9 cellular contexts compared by ENCODE assay signal in genomic region chr20:43942661-43943285, GRCh38. TPM values are rescaled to one million over a fixed set of nuclear protein-coding genes. Genes with fewer than 3 reads are reported as not detected.
DNase-seq lines count a peak whose midpoint lies in the region; ATAC-seq, FAIRE-seq and TF ChIP-seq lines count a peak whose summit lies in the region.
"Had no signal": no experiment of that assay in that cellular context is flagged by ENCODE, and none has a peak within 500 bp of the region (broad histone marks: within the 10 kb centered on the region; RNA-seq: fewer than 3 reads in every experiment).

No MANE protein-coding gene starts in this region.

- H3K36me3 ChIP-seq in SK-N-MC (ENCODE audit: insufficient read depth, low read length): no peaks in the 10 kb centered on the region
- H3K36me3 ChIP-seq in esophagus squamous epithelium: no peaks in the 10 kb centered on the region
- H3K36me3 ChIP-seq in upper lobe of left lung: no peaks in the 10 kb centered on the region

- ATAC-seq in HG03196 (IDR thresholded peaks at IDR 0.05; ENCODE audit: unreplicated experiment) (peak; percentile 71), upper lobe of left lung (ENCODE audit: low FRiP score in 2 of 2) (peak in 1 of 2 donors; percentile 54), HG02759 (IDR thresholded peaks at IDR 0.05; ENCODE audit: unreplicated experiment) (no peak)

- 13 to 23% methylated on average over 5 to 8 of the region's 9 CpGs for WGBS in esophagus squamous epithelium, 2 donors
- 39 to 58% methylated on average over 5 to 9 of the region's 9 CpGs for WGBS in upper lobe of left lung, 2 donors

- DNase-seq in AG08395 (ENCODE audit: low spot score) (peak; percentile 75), GM12891 (ENCODE audit: insufficient read length, low spot score) (no peak), SK-N-MC (ENCODE audit: low read depth, low spot score) (no peak), esophagus squamous epithelium (lab: John Stamatoyannopoulos, UW) (no peak), upper lobe of left lung (no peak), DMS 273 treated with DMSO at 0.1 percent for 48 hours (lab: John Stamatoyannopoulos, UW) (no peak)

- no peak overlapping the region for H3K9ac ChIP-seq in SK-N-MC (ENCODE audit: insufficient read length)

- TF ChIP-seq EP300 in upper lobe of left lung (IDR thresholded peaks at IDR 0.05): no peak

- H3K27me3 ChIP-seq in esophagus squamous epithelium: peaks cover 0 to 49% (median 0%) of the 10 kb centered on the region in 4 donors
- H3K27me3 ChIP-seq in upper lobe of left lung: no peaks in the 10 kb centered on the region

- peak overlapping the region; percentile 73 for H3K27ac ChIP-seq in SK-N-MC
- peak overlapping the region; percentile 21 to 83 (median 59) for H3K27ac ChIP-seq in esophagus squamous epithelium
- H3K27ac ChIP-seq in upper lobe of left lung: peak overlapping the region; percentile 47 to 78 (median 66)

- H3K4me1 ChIP-seq in esophagus squamous epithelium: peaks cover 43 to 91% (median 60%) of the 10 kb centered on the region in 3 donors
- H3K4me1 ChIP-seq in upper lobe of left lung: peaks cover 48 to 60% (median 57%) of the 10 kb centered on the region in 4 donors

- no peak for TF ChIP-seq POLR2A in GM12891 (IDR thresholded peaks at IDR 0.05; ENCODE audit: low read depth, low read length)
- no peak for TF ChIP-seq POLR2A in esophagus squamous epithelium (IDR thresholded peaks at IDR 0.05)
- no peak for TF ChIP-seq POLR2A in upper lobe of left lung (IDR thresholded peaks at IDR 0.05)

- intact Hi-C loops in esophagus squamous epithelium (cut with DNase I): no loop called here

- no peak for TF ChIP-seq CTCF in esophagus squamous epithelium (IDR thresholded peaks at IDR 0.05)
- TF ChIP-seq CTCF in upper lobe of left lung (IDR thresholded peaks at IDR 0.05): no peak

- no peaks in the 10 kb centered on the region for H3K9me3 ChIP-seq in SK-N-MC (ENCODE audit: low read depth, low read length)
- no peaks in the 10 kb centered on the region for H3K9me3 ChIP-seq in esophagus squamous epithelium
- H3K9me3 ChIP-seq in upper lobe of left lung: no peaks in the 10 kb centered on the region

- peak; percentile 66 for FAIRE-seq in GM12891 (lab: Jason Lieb, UNC)
- FAIRE-seq: islet of Langerhans had no signal

- H3K4me3 ChIP-seq in SK-N-MC (no peak overlapping the region), esophagus squamous epithelium (peak overlapping the region in 1 of 4 donors; percentile 18), upper lobe of left lung (no peak overlapping the region)

TF ChIP-seq in GM12891, 5 proteins besides CTCF, POLR2A, EP300 and RAD21:
- TF ChIP-seq TAF1 (IDR thresholded peaks at IDR 0.05; ENCODE audit: low read depth, low read length) (no peak), PAX5 (IDR thresholded peaks at IDR 0.05; ENCODE audit: insufficient read depth, low read length, severe bottlenecking) (no peak), SPI1 (IDR thresholded peaks at IDR 0.05; ENCODE audit: low read depth, low read length) (no peak), POLR2AphosphoS5 (IDR thresholded peaks at IDR 0.05; ENCODE audit: low read depth, low read length) (no peak), POU2F2 (IDR thresholded peaks at IDR 0.05; ENCODE audit: low read depth, low read length) (no peak)

RNA-seq across cellular contexts. Expression of gene TOX2, which starts 28.1 kb away (rescaled TPM):
- 41.6 TPM for polyA plus RNA-seq in GM12891 (2012; ENCODE audit: low read depth, missing spikeins)
- total RNA-seq in esophagus squamous epithelium (10 to 100 TPM in 1 of 4 donors, 1 to 10 TPM in 2, under 1 TPM in 1; 0.99 to 22.9 (median 3.1) TPM), upper lobe of left lung (10 to 100 TPM in 5 of 6 donors, 1 to 10 TPM in 1; 7.2 to 29.3 (median 23.7) TPM)
